30 cellular contexts compared by ENCODE assay signal in the genomic region with DNA sequence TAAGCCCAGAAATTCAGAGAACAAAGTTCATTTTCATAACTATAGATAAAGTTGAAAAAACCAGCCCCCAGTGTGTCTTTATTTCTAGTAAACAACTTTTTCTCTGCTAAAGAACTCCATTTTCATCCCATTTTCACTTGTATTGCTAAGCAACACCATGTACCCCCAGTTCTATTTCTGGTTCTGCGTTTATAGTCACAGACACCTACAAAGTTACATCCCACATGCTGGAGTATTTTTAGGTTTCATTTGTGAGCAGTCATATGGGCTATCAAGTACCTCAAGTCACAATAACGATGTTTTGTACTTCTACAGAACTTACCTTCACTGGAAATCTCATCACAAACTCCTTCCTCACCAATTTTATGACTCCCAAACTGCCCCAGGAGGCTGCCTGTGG.
"Had no signal": no experiment of that assay in that cellular context is flagged by ENCODE, and none has a peak within 500 bp of the region (broad histone marks: within the 10 kb centered on the region; RNA-seq: fewer than 3 reads in every experiment).

No MANE protein-coding gene starts in this region.

- H3K27ac ChIP-seq: body of pancreas, breast epithelium, KMS-11, SJCRH30, SK-N-MC, WERI-Rb-1 had no signal

- DNase-seq: activated CD4-positive, alpha-beta memory T cell treated with anti-CD3 and anti-CD28 coated beads, Interleukin-2, amount 10 ng/mL, durations not matched to agents 7 days and 5 days; activated CD4-positive, alpha-beta T cell treated with anti-CD3 and anti-CD28 coated beads for 1 hour; activated CD4-positive, alpha-beta T cell treated with anti-CD3 and anti-CD28 coated beads for 48 hours; activated CD4-positive, CD25-positive, alpha-beta regulatory T cell; activated CD8-positive, alpha-beta memory T cell treated with anti-CD3 and anti-CD28 coated beads for 24 hours; activated CD8-positive, alpha-beta memory T cell treated with anti-CD3 and anti-CD28 coated beads, Interleukin-2, amount 10 ng/mL, durations not matched to agents 7 days and 5 days; activated CD8-positive, alpha-beta memory T cell treated with anti-CD3 and anti-CD28 coated beads, Interleukin-2, amount 50 U/mL, for 48 hours; activated effector memory CD4-positive, alpha-beta T cell treated with Interleukin-2 at 50 U/mL for 16 hours; activated naive CD4-positive, alpha-beta T cell treated with anti-CD3 and anti-CD28 coated beads, Interleukin-2, amount 10 ng/mL, durations not matched to agents 7 days and 5 days; activated naive CD8-positive, alpha-beta T cell treated with anti-CD3 and anti-CD28 coated beads, Interleukin-2, amount 50 U/mL, for 24 hours; activated T-cell treated with anti-CD3 and anti-CD28 coated beads, Interleukin-2, amount 50 U/mL, for 48 hours; body of pancreas; NCI-H1092 treated with DMSO at 0.1 percent for 48 hours; NCI-H1417; NCI-H146; NCI-H187; NCI-H2029 treated with DMSO at 0.1 percent for 48 hours; NCI-H2107; NCI-H2171; NCI-H510A; NCI-H526; NCI-H748 treated with DMSO at 0.1 percent for 48 hours; SHP77; SJCRH30; T1000; WERI-Rb-1 had no signal

- H3K9me3 ChIP-seq: body of pancreas, SJCRH30 had no signal

- H3K4me3 ChIP-seq: body of pancreas, breast epithelium, SJCRH30, SK-N-MC had no signal

- H3K36me3 ChIP-seq: breast epithelium, SJCRH30, WERI-Rb-1 had no signal

- H3K4me1 ChIP-seq: body of pancreas, breast epithelium, SJCRH30 had no signal

- ATAC-seq: activated CD8-positive, alpha-beta memory T cell treated with anti-CD3 and anti-CD28 coated beads, Interleukin-2, amount 10 ng/mL, durations not matched to agents 7 days and 5 days; activated naive CD8-positive, alpha-beta T cell treated with anti-CD3 and anti-CD28 coated beads, Interleukin-2, amount 50 U/mL, for 24 hours; body of pancreas; Panc1 had no signal

- H3K27me3 ChIP-seq: body of pancreas, breast epithelium, SJCRH30 had no signal
